16 cellular contexts compared by ENCODE assay signal in genomic region chr18:57787068-57787682, GRCh38. TPM values are rescaled to one million over a fixed set of nuclear protein-coding genes. Genes with fewer than 3 reads are reported as not detected.
DNase-seq lines count a peak whose midpoint lies in the region; ATAC-seq and TF ChIP-seq lines count a peak whose summit lies in the region.
"Had no signal": no experiment of that assay in that cellular context is flagged by ENCODE, and none has a peak within 500 bp of the region (broad histone marks: within the 10 kb centered on the region; RNA-seq: fewer than 3 reads in every experiment).

No MANE protein-coding gene starts in this region.

- DNase-seq in left ventricle myocardium inferior (no peak), Right ventricle myocardium superior (no peak), coronary artery (ENCODE audit: low spot score) (no peak), osteoblast (ENCODE audit: insufficient read length, low spot score, missing footprints) (no peak), uterus (peak in 1 of 2 donors; percentile 8), epidermal melanocyte (ENCODE audit: insufficient read length, low spot score) (no peak), KBM-7 (no peak)
- DNase-seq: activated naive CD8-positive, alpha-beta T cell treated with anti-CD3 and anti-CD28 coated beads, Interleukin-2, amount 10 ng/mL, durations not matched to agents 7 days and 5 days; brain microvascular endothelial cell; dermis blood vessel endothelial cell; NCI-H774; stimulated activated CD4-positive, alpha-beta T cell treated with anti-CD3 and anti-CD28 coated beads, Interleukin-1b, Interleukin-23, amount 100 ng/mL, for 48 hours; stimulated activated naive CD8-positive, alpha-beta T cell treated with anti-CD3 and anti-CD28 coated beads, Interleukin-15, Interleukin-2, amounts not matched to agents 100 U/mL and 50 U/mL, for 24 hours had no signal

- H3K79me2 ChIP-seq in osteoblast (ENCODE audit: insufficient read depth, low read length), result peaks cover 91% of the 10 kb centered on the region

- in situ Hi-C loops in KBM-7 (cut with MboI; ENCODE audit: low pct_unique_long_range_greater_than_20kb, low sequenced_read_pairs), result no loop called here

- intact Hi-C loops in left ventricle myocardium inferior (cut with micrococcal nuclease), result no loop called here
- intact Hi-C loops in Right ventricle myocardium superior (cut with DNase I), result no loop called here
- intact Hi-C loops in uterus (cut with DNase I; ENCODE audit: low total_unique reads), result no loop called here

- peak overlapping the region; percentile 84 for H3K27ac ChIP-seq in left ventricle myocardium inferior (replicated peaks)
- peak overlapping the region; percentile 85 to 91 for H3K27ac ChIP-seq in coronary artery
- peak overlapping the region; percentile 70 for H3K27ac ChIP-seq in osteoblast (ENCODE audit: low read depth, low read length)
- peak overlapping the region; percentile 88 to 98 for H3K27ac ChIP-seq in uterus

- TF ChIP-seq POLR2A in uterus (IDR thresholded peaks at IDR 0.05), result no peak

- H3K9me3 ChIP-seq in left ventricle myocardium inferior (replicated peaks) (no peaks in the 10 kb centered on the region), osteoblast (ENCODE audit: low read depth, low read length) (no peaks in the 10 kb centered on the region), uterus (no peaks in the 10 kb centered on the region)

- H3K4me1 ChIP-seq in left ventricle myocardium inferior (peaks cover 88% of the 10 kb centered on the region), osteoblast (ENCODE audit: insufficient read depth, low read length) (peaks cover 57% of the 10 kb centered on the region), uterus (peaks cover 4 to 9% of the 10 kb centered on the region in 2 donors)

- TF ChIP-seq CTCF in left ventricle myocardium inferior (IDR thresholded peaks at IDR 0.05; ENCODE audit: borderline replicate concordance), result no peak
- no peak for TF ChIP-seq CTCF in coronary artery (IDR thresholded peaks at IDR 0.05)
- no peak for TF ChIP-seq CTCF in osteoblast (IDR thresholded peaks at IDR 0.05; ENCODE audit: extremely low read depth, low read depth, low read length)
- no peak for TF ChIP-seq CTCF in uterus (IDR thresholded peaks at IDR 0.05)

- ATAC-seq in Right ventricle myocardium superior (ENCODE audit: poor library complexity), result no peak
- ATAC-seq in GM21447 (IDR thresholded peaks at IDR 0.05; ENCODE audit: unreplicated experiment), result no peak
- ATAC-seq: activated CD4-positive, CD25-positive, alpha-beta regulatory T cell treated with anti-CD3 and anti-CD28 coated beads, Interleukin-2, amount 50 U/mL, for 24 hours; stimulated activated naive CD8-positive, alpha-beta T cell treated with anti-CD3 and anti-CD28 coated beads, Interleukin-15, Interleukin-2, amounts not matched to agents 100 U/mL and 50 U/mL, for 24 hours had no signal

- H3K27me3 ChIP-seq in left ventricle myocardium inferior (ENCODE audit: low read depth) (no peaks in the 10 kb centered on the region), osteoblast (ENCODE audit: insufficient read depth, low read length) (no peaks in the 10 kb centered on the region), uterus (no peaks in the 10 kb centered on the region)
- H3K27me3 ChIP-seq: BLaER1 treated with 17β-estradiol and CSF1 and Interleukin-3, amounts not matched to agents 10 nM and 100 nM; brain microvascular endothelial cell had no signal

- H3K36me3 ChIP-seq in left ventricle myocardium inferior (no peaks in the 10 kb centered on the region), osteoblast (ENCODE audit: insufficient read depth, low read length) (no peaks in the 10 kb centered on the region), uterus (no peaks in the 10 kb centered on the region)
- H3K36me3 ChIP-seq: brain microvascular endothelial cell had no signal

- no peak overlapping the region for H2AFZ ChIP-seq in osteoblast (ENCODE audit: low read length)

- no peak overlapping the region for H3K4me2 ChIP-seq in osteoblast (ENCODE audit: insufficient read depth, low read length)

- H4K20me1 ChIP-seq in osteoblast (ENCODE audit: insufficient read depth, low read length), result peaks cover 7% of the 10 kb centered on the region
- H4K20me1 ChIP-seq: BLaER1 treated with 17β-estradiol and CSF1 and Interleukin-3, amounts not matched to agents 10 nM and 100 nM had no signal

- H3K4me3 ChIP-seq in left ventricle myocardium inferior (no peak overlapping the region), coronary artery (no peak overlapping the region), osteoblast (ENCODE audit: insufficient read depth, low read length) (no peak overlapping the region), uterus (no peak overlapping the region)
- H3K4me3 ChIP-seq: BLaER1 treated with 17β-estradiol and CSF1 and Interleukin-3, amounts not matched to agents 10 nM and 100 nM had no signal

RNA-seq across cellular contexts. Expression of gene ATP8B1, which starts 15.9 kb away (rescaled TPM):
- total RNA-seq in left ventricle myocardium inferior, result 8.6 TPM
- 5.9 TPM for total RNA-seq in Right ventricle myocardium superior
- total RNA-seq in osteoblast, result 41.5 and 46.7 TPM in 2 replicates
- 10 to 100 TPM; 18.4 to 24.9 (median 22.1) TPM for total RNA-seq in uterus
